ENCODE assay signal across 17 cellular contexts in the genomic region with DNA sequence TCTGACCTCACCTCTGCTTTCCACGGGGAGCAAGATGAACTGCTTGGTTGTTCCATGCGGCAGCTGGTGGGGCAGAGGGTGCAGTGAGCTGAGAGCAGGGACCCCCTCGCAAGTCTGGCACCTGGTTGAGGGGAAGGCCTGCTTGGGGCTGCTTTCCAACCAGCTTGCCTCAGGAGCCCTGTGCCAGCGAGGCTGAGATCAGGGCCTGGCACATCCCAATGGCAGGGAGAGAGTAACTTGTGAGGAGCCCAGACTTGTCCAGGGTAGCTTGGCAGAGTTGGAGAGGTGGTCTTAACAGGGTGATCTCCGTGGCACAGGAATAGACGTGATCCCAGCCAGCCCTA.
DNase-seq lines count a peak whose midpoint lies in the region; ATAC-seq and TF ChIP-seq lines count a peak whose summit lies in the region.
"Had no signal": no experiment of that assay in that cellular context is flagged by ENCODE, and none has a peak within 500 bp of the region (broad histone marks: within the 10 kb centered on the region; RNA-seq: fewer than 3 reads in every experiment).

No MANE protein-coding gene starts in this region.

- H3K27ac Mint-ChIP-seq in activated naive CD4-positive, alpha-beta T cell treated with anti-CD3 and anti-CD28 coated beads, Interleukin-2, amount 50 U/mL, for 24 hours: peak overlapping the region; percentile 97
- peak overlapping the region; percentile 99 for H3K27ac Mint-ChIP-seq in T-helper 17 cell

- no peak for TF ChIP-seq POLR2A in stomach (IDR thresholded peaks at IDR 0.05)

- H3K27me3 Mint-ChIP-seq in activated naive CD4-positive, alpha-beta T cell treated with anti-CD3 and anti-CD28 coated beads, Interleukin-2, amount 50 U/mL, for 24 hours: no peaks in the 10 kb centered on the region
- no peaks in the 10 kb centered on the region for H3K27me3 Mint-ChIP-seq in T-helper 17 cell

- peak overlapping the region; percentile 51 to 87 (median 54) for H3K27ac ChIP-seq in stomach
- H3K27ac ChIP-seq: left ventricle myocardium inferior, thoracic aorta had no signal

- H3K4me3 Mint-ChIP-seq in activated naive CD4-positive, alpha-beta T cell treated with anti-CD3 and anti-CD28 coated beads, Interleukin-2, amount 50 U/mL, for 24 hours: no peak overlapping the region
- peak overlapping the region; percentile 61 for H3K4me3 Mint-ChIP-seq in T-helper 17 cell

- ATAC-seq in T-helper 17 cell (no peak), esophagus mucosa (peak; percentile 54)

- DNase-seq in activated naive CD4-positive, alpha-beta T cell treated with anti-CD3 and anti-CD28 coated beads, Interleukin-2, amount 50 U/mL, for 16 hours: no peak
- DNase-seq in T-helper 17 cell: no peak
- no peak for DNase-seq in stomach
- DNase-seq in hippocampal formation (lab: John Stamatoyannopoulos, UW): no peak
- no peak for DNase-seq in NK-92 treated with Interleukin-12 subunit alpha and Interleukin-12 subunit beta, amount 100 ng/mL, for 24 hours (lab: John Stamatoyannopoulos, UW)
- no peak for DNase-seq in anterior cingulate cortex (lab: John Stamatoyannopoulos, UW)
- DNase-seq: Caco-2, Karpas-422, left ventricle myocardium inferior, mucosa of descending colon, NCI-H1092, NCI-H2081 treated with DMSO at 0.1 percent for 48 hours, NCI-H510A, retina had no signal

- H3K4me1 ChIP-seq in stomach: peaks cover 20 to 60% (median 35%) of the 10 kb centered on the region in 4 donors
- H3K4me1 ChIP-seq: left ventricle myocardium inferior had no signal

- peaks cover 28% of the 10 kb centered on the region for H3K36me3 Mint-ChIP-seq in activated naive CD4-positive, alpha-beta T cell treated with anti-CD3 and anti-CD28 coated beads, Interleukin-2, amount 50 U/mL, for 24 hours
- peaks cover 2% of the 10 kb centered on the region for H3K36me3 Mint-ChIP-seq in T-helper 17 cell (ENCODE audit: low read depth)

- H3K9me3 ChIP-seq in T-helper 17 cell (ENCODE audit: control insufficient read depth, low read length, poor library complexity, severe bottlenecking): no peaks in the 10 kb centered on the region
- H3K9me3 ChIP-seq in stomach: no peaks in the 10 kb centered on the region
- H3K9me3 ChIP-seq: Caco-2, left ventricle myocardium inferior, mucosa of descending colon, thoracic aorta had no signal

- H3K27me3 ChIP-seq in stomach: no peaks in the 10 kb centered on the region

- TF ChIP-seq EP300 in stomach (IDR thresholded peaks at IDR 0.05): no peak

- WGBS in stomach, 5 donors: 55 to 71% (median 61%) methylated on average over 6 of the region's 6 CpGs

- intact Hi-C loops in stomach (cut with DNase I; ENCODE audit: low total_unique reads): no loop called here

- no peak for TF ChIP-seq CTCF in stomach (IDR thresholded peaks at IDR 0.05)

- peaks cover 93% of the 10 kb centered on the region for H3K4me1 Mint-ChIP-seq in activated naive CD4-positive, alpha-beta T cell treated with anti-CD3 and anti-CD28 coated beads, Interleukin-2, amount 50 U/mL, for 24 hours
- H3K4me1 Mint-ChIP-seq in T-helper 17 cell: peaks cover 58% of the 10 kb centered on the region

- peaks cover 8% of the 10 kb centered on the region for H3K9me3 Mint-ChIP-seq in activated naive CD4-positive, alpha-beta T cell treated with anti-CD3 and anti-CD28 coated beads, Interleukin-2, amount 50 U/mL, for 24 hours

- H3K36me3 ChIP-seq in stomach: no peaks in the 10 kb centered on the region
- H3K36me3 ChIP-seq: left ventricle myocardium inferior, thoracic aorta had no signal

- H3K4me3 ChIP-seq in stomach: no peak overlapping the region
- H3K4me3 ChIP-seq: left ventricle myocardium inferior, mucosa of descending colon, thoracic aorta had no signal
